ENCODE assay signal across 16 cellular contexts in the genomic region with DNA sequence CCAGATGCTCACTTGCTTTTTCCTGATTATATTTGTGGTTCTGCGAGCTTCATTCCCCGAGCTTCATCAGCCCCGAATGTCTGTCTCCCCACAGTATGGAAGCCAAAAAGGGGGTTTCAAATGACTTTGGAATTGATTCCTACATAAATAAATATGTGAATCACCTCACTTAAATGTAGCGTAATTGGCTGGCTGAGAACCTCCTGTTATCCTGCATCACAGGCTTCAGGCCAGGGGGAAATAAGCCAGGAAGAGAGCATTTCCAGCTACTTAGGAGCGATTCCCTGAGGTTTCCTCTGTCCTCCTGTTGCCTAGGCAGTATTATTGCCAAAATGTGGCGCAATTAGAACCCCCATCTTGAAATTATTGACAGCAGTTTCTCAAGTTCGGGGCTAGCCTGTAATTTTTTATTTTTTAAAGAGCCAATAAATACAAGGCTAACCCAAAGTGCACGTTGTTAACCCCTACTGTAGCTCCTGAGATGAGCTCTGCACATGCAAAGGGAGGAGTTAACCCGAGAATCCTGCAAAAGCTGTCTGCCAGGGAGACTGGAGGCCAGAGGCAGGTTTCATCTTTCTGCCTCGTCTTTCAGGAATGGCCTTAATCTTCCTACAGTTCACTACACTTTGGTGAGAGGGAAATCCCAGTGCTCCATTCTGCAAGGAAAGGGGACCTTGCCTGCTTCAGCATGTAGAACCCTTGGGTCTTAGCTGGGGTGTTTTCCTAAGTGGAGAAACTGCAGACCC.
A peak's percentile ranks its signal among the peaks of the same experiment; 100 is the strongest.
DNase-seq lines count a peak whose midpoint lies in the region; ATAC-seq and TF ChIP-seq lines count a peak whose summit lies in the region.
"Had no signal": no experiment of that assay in that cellular context is flagged by ENCODE, and none has a peak within 500 bp of the region (broad histone marks: within the 10 kb centered on the region; RNA-seq: fewer than 3 reads in every experiment).

No MANE protein-coding gene starts in this region.

- DNase-seq in AG10803 (ENCODE audit: low read depth) (peak; percentile 89), RWPE2 (ENCODE audit: low spot score) (no peak), fibroblast of pulmonary artery (ENCODE audit: low read depth) (peak; percentile 64), pons (ENCODE audit: low spot score) (peak; percentile 3), GM19238 (ENCODE audit: insufficient read length, low spot score) (no peak), ACHN (no peak)
- DNase-seq: activated CD8-positive, alpha-beta memory T cell treated with anti-CD3 and anti-CD28 coated beads, Interleukin-2, amount 10 ng/mL, durations not matched to agents 7 days and 5 days; effector CD8-positive, alpha-beta T cell; hippocampal formation; Karpas-422; mammary epithelial cell; NCI-H2081 treated with DMSO at 0.1 percent for 48 hours; SIG-M5 had no signal

- no peaks in the 10 kb centered on the region for H3K36me3 ChIP-seq in RWPE2 (ENCODE audit: low read depth)
- H3K36me3 ChIP-seq: ovary had no signal

- ATAC-seq in RWPE2 (ENCODE audit: low read depth) (0 out of 3 replicates have a peak, but pooled peaks have one; percentile 17), GM21423 (IDR thresholded peaks at IDR 0.05; ENCODE audit: unreplicated experiment) (no peak), GM18909 (IDR thresholded peaks at IDR 0.05; ENCODE audit: poor library complexity, unreplicated experiment) (no peak)
- ATAC-seq: activated CD8-positive, alpha-beta memory T cell treated with anti-CD3 and anti-CD28 coated beads, Interleukin-2, amount 10 ng/mL, durations not matched to agents 7 days and 5 days had no signal

- H3K4me1 ChIP-seq in RWPE2 (ENCODE audit: insufficient read depth, poor library complexity, severe bottlenecking), result no peaks in the 10 kb centered on the region

- H3K4me3 ChIP-seq in AG10803 (ENCODE audit: low read length), result no peak overlapping the region
- H3K4me3 ChIP-seq in RWPE2 (ENCODE audit: severe bottlenecking), result no peak overlapping the region
- no peak overlapping the region for H3K4me3 ChIP-seq in fibroblast of pulmonary artery (replicated peaks; ENCODE audit: low read depth, low read length)
- H3K4me3 ChIP-seq: ovary had no signal

- H3K9me3 ChIP-seq in RWPE2 (ENCODE audit: severe bottlenecking), result no peaks in the 10 kb centered on the region
- H3K9me3 ChIP-seq: ovary had no signal

- TF ChIP-seq CTCF in AG10803 (conservative IDR thresholded peaks at IDR 0.05; ENCODE audit: low read length), result no peak
- no peak for TF ChIP-seq CTCF in RWPE2 (IDR thresholded peaks at IDR 0.05; ENCODE audit: poor library complexity, severe bottlenecking)
- TF ChIP-seq CTCF in fibroblast of pulmonary artery (IDR thresholded peaks at IDR 0.05; ENCODE audit: low read length, missing control alignments), result no peak

- H3K27ac ChIP-seq in RWPE2 (ENCODE audit: poor library complexity, severe bottlenecking), result no peak overlapping the region
- H3K27ac ChIP-seq: ovary had no signal

- peaks cover 47% of the 10 kb centered on the region for H3K27me3 ChIP-seq in RWPE2 (ENCODE audit: insufficient read depth, poor library complexity, severe bottlenecking)
- H3K27me3 ChIP-seq: ovary had no signal

- in situ Hi-C loops in ACHN (cut with HindIII; ENCODE audit: low pct_ligation_motif_present, low pct_unique_long_range_greater_than_20kb, low sequenced_read_pairs), result no loop called here

Comparison
In these comparisons a context has a peak if more than half of its experiments do, and no peak if none do; other contexts are left out.
1. DNase-seq: peak in AG10803 (single experiment), fibroblast of pulmonary artery (single experiment) and pons (single experiment); none in RWPE2 (single experiment), GM19238 (single experiment) and ACHN (single experiment).